1 cellular context compared by ENCODE assay signal in the genomic region with DNA sequence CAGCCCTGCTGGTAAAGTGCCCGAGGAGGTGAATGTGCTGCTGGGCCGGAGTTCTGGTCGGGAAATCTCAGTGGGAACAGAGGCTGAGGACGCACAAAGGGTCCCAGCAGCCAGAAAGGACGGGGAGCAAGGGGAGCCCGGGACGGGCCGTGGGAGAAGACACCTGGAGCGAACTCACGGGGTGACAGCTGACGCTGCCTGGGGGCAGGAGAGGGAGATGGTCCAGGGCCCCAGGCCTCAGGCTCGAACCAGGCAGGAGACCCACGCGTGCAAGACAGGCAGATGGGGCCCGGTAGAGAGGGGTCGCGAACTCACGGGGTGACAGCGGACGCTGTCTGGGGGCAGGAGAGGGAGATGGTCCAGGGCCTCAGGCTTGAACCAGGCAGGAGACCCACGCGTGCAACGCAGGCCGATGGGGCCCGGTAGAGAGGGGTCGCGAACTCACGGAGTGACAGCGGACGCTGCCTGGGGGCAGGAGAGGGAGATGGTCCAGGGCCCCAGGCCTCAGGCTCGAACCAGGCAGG.
TF ChIP-seq lines count a peak whose summit lies in the region.

No MANE protein-coding gene starts in this region.

TF ChIP-seq in IMR-90, 13 proteins besides CTCF, POLR2A, EP300 and RAD21 (continued from another document):
- no peak for TF ChIP-seq CEBPB (IDR thresholded peaks at IDR 0.05; ENCODE audit: low read depth, low read length)
- TF ChIP-seq NFE2L2 (IDR thresholded peaks at IDR 0.05; ENCODE audit: low read depth, low read length), result no peak
- TF ChIP-seq MXI1 (IDR thresholded peaks at IDR 0.05; ENCODE audit: borderline replicate concordance, low read depth, low read length), result no peak
- no peak for TF ChIP-seq FOS (IDR thresholded peaks at IDR 0.05; ENCODE audit: low read depth, low read length)
- TF ChIP-seq CHD1 (IDR thresholded peaks at IDR 0.05; ENCODE audit: low read depth, low read length), result no peak
